In the genomic region with DNA sequence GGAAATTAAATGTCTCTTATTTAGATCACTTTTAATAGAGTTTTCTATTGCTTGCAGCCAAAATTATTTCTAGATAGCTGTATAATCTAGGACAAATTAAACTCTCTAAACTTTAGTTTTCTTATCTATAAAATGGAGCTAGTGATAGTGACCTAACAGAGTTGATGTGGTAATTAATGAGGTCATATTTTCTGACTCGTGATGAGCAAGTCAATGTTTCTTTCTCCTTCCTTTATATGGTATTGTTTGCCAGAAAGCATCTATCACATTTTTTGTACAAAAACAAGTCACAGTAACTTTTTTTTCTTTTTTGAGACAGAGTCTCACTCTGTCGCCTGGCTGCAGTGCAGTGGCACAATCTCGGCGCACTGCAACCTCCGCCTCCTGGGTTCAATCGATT, we compare ENCODE assay signal across 21 cellular contexts.
"Had no signal": no experiment of that assay in that cellular context is flagged by ENCODE, and none has a peak within 500 bp of the region (broad histone marks: within the 10 kb centered on the region; RNA-seq: fewer than 3 reads in every experiment).

No MANE protein-coding gene starts in this region.

- H3K9me3 ChIP-seq: gastrocnemius medialis, neutrophil, tibial artery had no signal

- ATAC-seq: activated CD4-positive, alpha-beta T cell treated with anti-CD3 and anti-CD28 coated beads for 36 hours; gastrocnemius medialis; natural killer cell treated with Interleukin-12 subunit alpha and Interleukin-12 subunit beta and Interleukin-15 and Interleukin-18, amount 100 ng/mL, for 72 hours; sciatic nerve had no signal

- DNase-seq: activated CD4-positive, alpha-beta T cell treated with anti-CD3 and anti-CD28 coated beads for 36 hours; activated CD4-positive, alpha-beta T cell treated with anti-CD3 and anti-CD28 coated beads, Interleukin-2, amount 50 U/mL, for 48 hours; amniotic stem cell; dermis blood vessel endothelial cell; effector memory CD4-positive, alpha-beta T cell; gastrocnemius medialis; head of caudate nucleus; stimulated activated CD8-positive, alpha-beta memory T cell treated with anti-CD3 and anti-CD28 coated beads, Interleukin-4, amount 100 ng/mL, for 48 hours; stimulated activated naive CD4-positive, alpha-beta T cell treated with Interleukin-2 at 50 U/mL for 16 hours; substantia nigra; tibial artery had no signal

- H3K27ac Mint-ChIP-seq: activated CD4-positive, alpha-beta T cell treated with anti-CD3 and anti-CD28 coated beads for 36 hours; activated naive CD8-positive, alpha-beta T cell; mesothelial cell of epicardium; natural killer cell treated with Interleukin-12 subunit alpha and Interleukin-12 subunit beta and Interleukin-15 and Interleukin-18, amount 100 ng/mL, for 72 hours had no signal

- H3K9me3 Mint-ChIP-seq: mesothelial cell of epicardium; natural killer cell treated with Interleukin-12 subunit alpha and Interleukin-12 subunit beta and Interleukin-15 and Interleukin-18, amount 100 ng/mL, for 72 hours; WTC11 had no signal

- H3K36me3 ChIP-seq: cardiac muscle cell, gastrocnemius medialis, neutrophil, tibial artery had no signal

- H3K4me3 ChIP-seq: cardiac muscle cell, gastrocnemius medialis, tibial artery had no signal

- H3K27me3 Mint-ChIP-seq: activated CD4-positive, alpha-beta T cell treated with anti-CD3 and anti-CD28 coated beads for 36 hours; activated naive CD8-positive, alpha-beta T cell; natural killer cell treated with Interleukin-12 subunit alpha and Interleukin-12 subunit beta and Interleukin-15 and Interleukin-18, amount 100 ng/mL, for 72 hours had no signal

- H2AFZ ChIP-seq: parathyroid adenoma had no signal

- H3K79me2 ChIP-seq: parathyroid adenoma had no signal

- H3K4me1 Mint-ChIP-seq: mesothelial cell of epicardium had no signal

- H3K36me3 Mint-ChIP-seq: mesothelial cell of epicardium; natural killer cell treated with Interleukin-12 subunit alpha and Interleukin-12 subunit beta and Interleukin-15 and Interleukin-18, amount 100 ng/mL, for 72 hours; WTC11 had no signal

- H3K27me3 ChIP-seq: cardiac muscle cell, gastrocnemius medialis, tibial artery had no signal

- H3K4me1 ChIP-seq: gastrocnemius medialis, parathyroid adenoma, tibial artery had no signal

- FAIRE-seq: endothelial cell of umbilical vein, keratinocyte had no signal

- H3K4me3 Mint-ChIP-seq: activated CD4-positive, alpha-beta T cell treated with anti-CD3 and anti-CD28 coated beads for 36 hours; activated naive CD8-positive, alpha-beta T cell; mesothelial cell of epicardium; natural killer cell treated with Interleukin-12 subunit alpha and Interleukin-12 subunit beta and Interleukin-15 and Interleukin-18, amount 100 ng/mL, for 72 hours; WTC11 had no signal

- H3K27ac ChIP-seq: cardiac muscle cell, gastrocnemius medialis, neutrophil, parathyroid adenoma, tibial artery had no signal
